Comparison of ENCODE assay signal across 16 cellular contexts in the genomic region with DNA sequence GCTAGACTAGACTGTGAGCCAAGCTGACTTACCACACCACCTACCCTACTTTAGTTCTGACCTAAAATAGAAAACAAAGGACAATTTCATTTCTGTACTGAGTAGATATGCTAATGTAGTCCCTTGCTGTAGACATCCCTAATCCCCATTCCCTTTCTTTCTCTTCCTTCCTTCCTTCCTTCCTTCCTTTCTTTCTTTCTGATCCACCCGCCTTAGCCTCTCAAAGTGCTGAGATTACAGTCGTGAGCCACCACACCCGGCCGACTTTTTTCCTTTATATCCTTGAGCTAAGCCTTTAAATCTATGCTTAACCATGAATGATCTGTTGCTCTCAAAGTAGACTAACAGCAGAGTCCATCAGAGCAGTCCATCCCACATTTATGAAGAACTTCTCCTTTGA.
DNase-seq lines count a peak whose midpoint lies in the region; ATAC-seq and TF ChIP-seq lines count a peak whose summit lies in the region.
"Had no signal": no experiment of that assay in that cellular context is flagged by ENCODE, and none has a peak within 500 bp of the region (broad histone marks: within the 10 kb centered on the region; RNA-seq: fewer than 3 reads in every experiment).

No MANE protein-coding gene starts in this region.

- BruUV-seq in A673 (replicated peaks; lab: Mats Ljungman, UMichigan): no TSS peak

- H3K27ac ChIP-seq in A673 (ENCODE audit: low read depth, low read length, poor library complexity, severe bottlenecking): peak overlapping the region; percentile 67
- H3K27ac ChIP-seq in WERI-Rb-1: no peak overlapping the region
- H3K27ac ChIP-seq: 22Rv1, A549 had no signal

- peak; percentile 92 for DNase-seq in A673 (ENCODE audit: low spot score)
- peak; percentile 47 for DNase-seq in NCI-H82 (lab: John Stamatoyannopoulos, UW)
- DNase-seq in WERI-Rb-1: peak; percentile 56
- no peak for DNase-seq in A172 (ENCODE audit: low spot score)
- no peak for DNase-seq in activated CD4-positive, alpha-beta T cell treated with anti-CD3 and anti-CD28 coated beads for 4 hours
- DNase-seq: Calu3; CD4-positive, alpha-beta memory T cell; COR-L47; DMS153; DND-41; GOT3; HFFc6 had no signal

- TF ChIP-seq CTCF in A673 (conservative IDR thresholded peaks at IDR 0.05; ENCODE audit: low read depth, low read length): no peak
- no peak for TF ChIP-seq CTCF in WERI-Rb-1 (IDR thresholded peaks at IDR 0.05; ENCODE audit: low read depth, low read length)

- POLR2A ChIA-PET in A673 (lab: Charles Lee; ENCODE audit: low non-redundant PET): no interaction called here

- H3K27me3 ChIP-seq in A673 (replicated peaks; ENCODE audit: insufficient read depth, low read depth, low read length, poor library complexity): no peaks in the 10 kb centered on the region
- no peaks in the 10 kb centered on the region for H3K27me3 ChIP-seq in WERI-Rb-1 (ENCODE audit: insufficient read depth, low read depth, severe bottlenecking)

- CTCF ChIA-PET in A673 (lab: Charles Lee): no interaction called here

- H3K4me1 ChIP-seq in A673 (ENCODE audit: insufficient read depth, low read length, poor library complexity, severe bottlenecking): peaks cover 14% of the 10 kb centered on the region
- H3K4me1 ChIP-seq: HAP-1 had no signal

- no peak for ATAC-seq in GM18498 (IDR thresholded peaks at IDR 0.05; ENCODE audit: unreplicated experiment)
- ATAC-seq: A549 had no signal

- H3K36me3 ChIP-seq in A673 (ENCODE audit: insufficient read depth, low read length, poor library complexity, severe bottlenecking) (no peaks in the 10 kb centered on the region), WERI-Rb-1 (no peaks in the 10 kb centered on the region)
- H3K36me3 ChIP-seq: HAP-1 had no signal

- H3K9me3 ChIP-seq in A673 (ENCODE audit: low read depth, low read length, poor library complexity, severe bottlenecking) (no peaks in the 10 kb centered on the region), WERI-Rb-1 (ENCODE audit: severe bottlenecking) (no peaks in the 10 kb centered on the region)
- H3K9me3 ChIP-seq: A549, HAP-1 had no signal

- intact Hi-C loops in A673 (cut with micrococcal nuclease; ENCODE audit: unreplicated experiment): no loop called here

- H3K4me3 ChIP-seq in A673 (ENCODE audit: low read depth, low read length, poor library complexity, severe bottlenecking) (no peak overlapping the region), WERI-Rb-1 (ENCODE audit: low read depth, low read length) (no peak overlapping the region)
- H3K4me3 ChIP-seq: A549, HAP-1 had no signal

Comparison
In these comparisons a context has a peak if more than half of its experiments do, and no peak if none do; other contexts are left out.
1. DNase-seq: peak in A673 (single experiment), NCI-H82 (single experiment) and WERI-Rb-1 (single experiment); none in A172 (single experiment) and activated CD4-positive, alpha-beta T cell treated with anti-CD3 and anti-CD28 coated beads for 4 hours (0 of 2).